Comparison of ENCODE assay signal across 8 cellular contexts in the genomic region with DNA sequence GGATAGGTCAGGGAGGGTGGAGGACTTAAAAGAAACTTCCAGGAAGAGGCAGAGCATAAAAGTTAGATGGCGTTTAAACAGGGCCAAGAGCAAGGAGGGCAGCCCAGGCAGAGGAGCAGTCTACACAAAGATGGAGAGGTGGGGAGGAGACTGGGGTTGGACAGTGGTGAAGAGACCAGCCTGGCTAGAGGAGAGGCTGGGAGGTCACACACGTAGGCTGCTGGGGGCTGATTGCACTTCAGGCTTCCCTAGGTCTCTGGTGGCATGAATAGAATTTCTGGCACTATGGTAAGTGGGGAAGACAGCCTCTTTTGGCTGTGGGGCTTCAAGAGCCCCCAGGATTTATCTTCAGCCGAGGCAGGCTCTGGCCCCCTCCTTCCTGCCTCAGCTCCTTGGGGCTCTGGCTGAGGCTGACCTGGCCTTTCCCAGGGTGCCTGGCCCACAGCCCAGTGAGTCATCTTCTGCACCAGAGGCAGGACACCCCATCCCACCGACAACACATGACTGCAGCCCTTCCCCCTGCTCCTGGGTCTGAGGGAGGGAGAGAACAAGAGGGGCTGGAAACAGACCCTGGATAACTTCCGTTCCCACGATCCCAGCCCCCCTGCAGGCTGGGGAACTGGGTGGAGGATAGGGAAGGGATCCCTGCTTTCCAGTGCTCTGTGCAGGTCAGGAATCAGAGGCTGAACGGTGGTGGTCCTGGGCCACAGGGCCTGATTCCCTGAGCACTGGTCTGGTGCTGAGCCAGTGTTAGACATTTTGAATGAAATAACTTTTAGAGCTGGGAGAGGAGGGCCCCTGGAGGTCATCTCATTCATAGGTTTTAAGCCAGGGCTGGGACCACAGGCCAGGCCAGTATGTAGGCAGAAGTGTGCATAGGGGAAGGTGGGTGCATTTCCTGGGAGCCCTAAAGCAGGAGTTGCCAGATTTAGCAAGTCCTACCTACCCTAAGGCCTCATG. TPM values are rescaled to one million over a fixed set of nuclear protein-coding genes. Genes with fewer than 3 reads are reported as not detected.
A peak's percentile ranks its signal among the peaks of the same experiment; 100 is the strongest.
DNase-seq lines count a peak whose midpoint lies in the region; ATAC-seq and TF ChIP-seq lines count a peak whose summit lies in the region.

No MANE protein-coding gene starts in this region.

- ATAC-seq in GM18858 (IDR thresholded peaks at IDR 0.05; ENCODE audit: unreplicated experiment) (no peak), HG03457 (IDR thresholded peaks at IDR 0.05; ENCODE audit: unreplicated experiment) (no peak)

- peak overlapping the region; percentile 92 for H3K27ac Mint-ChIP-seq in progenitor cell of endocrine pancreas

- H3K4me1 Mint-ChIP-seq in progenitor cell of endocrine pancreas (ENCODE audit: low read depth): peaks cover 50% of the 10 kb centered on the region

- no peak overlapping the region for H3K4me3 Mint-ChIP-seq in progenitor cell of endocrine pancreas (ENCODE audit: low read depth)

- no peaks in the 10 kb centered on the region for H3K36me3 Mint-ChIP-seq in progenitor cell of endocrine pancreas (ENCODE audit: insufficient read depth)

- no peaks in the 10 kb centered on the region for H3K9me3 Mint-ChIP-seq in progenitor cell of endocrine pancreas (ENCODE audit: low read depth)

- H3K27me3 Mint-ChIP-seq in progenitor cell of endocrine pancreas: no peaks in the 10 kb centered on the region

- no peak for TF ChIP-seq CTCF in fibroblast of the aortic adventitia (IDR thresholded peaks at IDR 0.05; ENCODE audit: insufficient read depth, low read length)
- no peak for TF ChIP-seq CTCF in progenitor cell of endocrine pancreas (IDR thresholded peaks at IDR 0.05; ENCODE audit: unreplicated experiment)

- DNase-seq in Daoy (ENCODE audit: low read depth) (peak; percentile 90), RPMI8226 (peak; percentile 35), fibroblast of the aortic adventitia (ENCODE audit: low read depth) (peak; percentile 83), progenitor cell of endocrine pancreas (ENCODE audit: low spot score, unreplicated experiment) (no peak), NCI-H146 treated with DMSO at 0.1 percent for 48 hours (lab: John Stamatoyannopoulos, UW; ENCODE audit: unreplicated experiment) (no peak)
- DNase-seq in stimulated activated CD4-positive, alpha-beta T cell treated with anti-CD3 and anti-CD28 coated beads, Interleukin-4, amount 100 ng/mL, for 24 hours: no peak

- peak overlapping the region; percentile 31 for H3K4me3 ChIP-seq in fibroblast of the aortic adventitia (ENCODE audit: low read depth, low read length)

RNA-seq across cellular contexts. Expression of a gene that starts 26.4 kb away (rescaled TPM):
- total RNA-seq in Daoy (2014; rRNA removed; shearing (Covaris generic)): 4.7 and 6.0 TPM in 2 replicates
- total RNA-seq in fibroblast of the aortic adventitia (ENCODE audit: low replicate concordance): 30.3 and 70.3 TPM in 2 replicates
- total RNA-seq in progenitor cell of endocrine pancreas: 71.4 and 77.0 TPM in 2 replicates

RNA-seq across cellular contexts. Expression of a gene that starts 41.7 kb away (rescaled TPM):
- total RNA-seq in Daoy (2014; rRNA removed; shearing (Covaris generic)): 10.3 and 11.2 TPM in 2 replicates
- total RNA-seq in fibroblast of the aortic adventitia (ENCODE audit: low replicate concordance) (0.57 and 4.6 TPM in 2 replicates), progenitor cell of endocrine pancreas (5.3 and 5.7 TPM in 2 replicates)

Comparison
In these comparisons a context has a peak if more than half of its experiments do, and no peak if none do; other contexts are left out.
1. DNase-seq: peak in Daoy (single experiment), RPMI8226 (single experiment) and fibroblast of the aortic adventitia (single experiment); none in progenitor cell of endocrine pancreas (single experiment), NCI-H146 treated with DMSO at 0.1 percent for 48 hours (single experiment) and stimulated activated CD4-positive, alpha-beta T cell treated with anti-CD3 and anti-CD28 coated beads, Interleukin-4, amount 100 ng/mL, for 24 hours (single experiment).